In genomic region chr3:196149375-196149774, GRCh38 we compare ENCODE assay signal across 1 cellular context.
TF ChIP-seq lines count a peak whose summit lies in the region.

No MANE protein-coding gene starts in this region.

TF ChIP-seq in IMR-90, 13 proteins besides CTCF, POLR2A, EP300 and RAD21:
- TF ChIP-seq MAZ (IDR thresholded peaks at IDR 0.05; ENCODE audit: borderline replicate concordance, low read depth, low read length) (no peak), BHLHE40 (IDR thresholded peaks at IDR 0.05; ENCODE audit: low read depth, low read length) (no peak), SMC3 (IDR thresholded peaks at IDR 0.05; ENCODE audit: low read depth, low read length) (no peak), ELK1 (IDR thresholded peaks at IDR 0.05; ENCODE audit: borderline replicate concordance, low read depth, low read length) (no peak), RCOR1 (IDR thresholded peaks at IDR 0.05; ENCODE audit: insufficient replicate concordance, low read length) (no peak), MAFK (IDR thresholded peaks at IDR 0.05; ENCODE audit: low read depth, low read length) (no peak), CEBPB (IDR thresholded peaks at IDR 0.05; ENCODE audit: low read depth, low read length) (no peak), USF2 (IDR thresholded peaks at IDR 0.05; ENCODE audit: low read depth, low read length) (no peak), MXI1 (IDR thresholded peaks at IDR 0.05; ENCODE audit: borderline replicate concordance, low read depth, low read length) (no peak), RFX5 (IDR thresholded peaks at IDR 0.05; ENCODE audit: low read depth, low read length) (no peak), FOS (IDR thresholded peaks at IDR 0.05; ENCODE audit: low read depth, low read length) (no peak), CHD1 (IDR thresholded peaks at IDR 0.05; ENCODE audit: low read depth, low read length) (no peak), NFE2L2 (IDR thresholded peaks at IDR 0.05; ENCODE audit: low read depth, low read length) (no peak)
